In the genomic region with DNA sequence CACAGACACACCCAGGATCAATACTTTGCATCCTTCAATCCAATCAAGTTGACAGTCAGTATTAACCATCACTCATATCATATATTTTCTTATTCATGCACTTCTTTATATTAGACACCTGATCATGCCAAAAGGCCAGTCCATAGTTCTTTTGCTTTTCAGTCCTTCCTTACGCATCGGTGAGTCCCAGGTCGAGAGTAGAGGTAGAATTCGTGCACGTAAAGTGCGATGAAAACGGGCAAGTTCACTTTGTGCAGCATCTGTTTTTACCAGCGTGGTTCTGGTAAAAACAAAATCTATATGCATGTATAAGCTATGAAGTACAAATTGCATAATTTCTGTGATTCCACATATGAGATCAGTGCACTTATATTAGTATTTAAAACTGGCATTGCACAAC, we compare ENCODE assay signal across 10 cellular contexts. TPM values are rescaled to one million over a fixed set of nuclear protein-coding genes. Genes with fewer than 3 reads are reported as not detected.
DNase-seq lines count a peak whose midpoint lies in the region; ATAC-seq and TF ChIP-seq lines count a peak whose summit lies in the region.
"Had no signal": no experiment of that assay in that cellular context is flagged by ENCODE, and none has a peak within 500 bp of the region (broad histone marks: within the 10 kb centered on the region; RNA-seq: fewer than 3 reads in every experiment).

No MANE protein-coding gene starts in this region.

- DNase-seq in GM23338 (ENCODE audit: low spot score), result no peak
- no peak for DNase-seq in PC-9
- no peak for DNase-seq in endothelial cell (ENCODE audit: low spot score)
- DNase-seq in progenitor cell of endocrine pancreas (ENCODE audit: low spot score, unreplicated experiment), result no peak
- DNase-seq in dedifferentiated amniotic fluid mesenchymal stem cell (ENCODE audit: extremely low spot score), result no peak
- DNase-seq: esophagus squamous epithelium, NCI-H187, SHP77 treated with DMSO at 0.1 percent for 48 hours had no signal

- H3K4me1 ChIP-seq in GM23338 (ENCODE audit: insufficient read depth) (peaks cover 9% of the 10 kb centered on the region; the same call in 1 of the 2 replicates), PC-9 (replicated peaks; ENCODE audit: insufficient read depth) (peaks cover 19% of the 10 kb centered on the region)

- H3K9me3 Mint-ChIP-seq in GM23338 (no peaks in the 10 kb centered on the region; the same call in 2 of the 3 replicates), endothelial cell (ENCODE audit: unreplicated experiment) (no peaks in the 10 kb centered on the region), progenitor cell of endocrine pancreas (ENCODE audit: low read depth) (no peaks in the 10 kb centered on the region)

- H3K27me3 ChIP-seq in GM23338 (ENCODE audit: insufficient read depth) (no peaks in the 10 kb centered on the region), PC-9 (ENCODE audit: insufficient read depth, low read depth) (no peaks in the 10 kb centered on the region)
- H3K27me3 ChIP-seq: esophagus squamous epithelium had no signal

- H2AFZ ChIP-seq in GM23338 (no peak overlapping the region), PC-9 (peak overlapping the region; percentile 98; the same call in 1 of the 2 replicates)

- H3K79me2 ChIP-seq in GM23338 (replicated peaks; ENCODE audit: insufficient read depth) (peaks cover 35% of the 10 kb centered on the region), PC-9 (ENCODE audit: low read depth) (peaks cover 33% of the 10 kb centered on the region)

- no TSS peak for BruUV-seq in PC-9 (replicated peaks; lab: Mats Ljungman, UMichigan)

- POLR2A ChIA-PET in PC-9 (lab: Charles Lee; ENCODE audit: unreplicated experiment), result interaction anchor here (0.6 to 0.7 kb wide), 4 partner anchors 82 to 852 kb away, joined by 3 to 5 read pairs (median 4); no protein-coding TSS in a partner anchor

- intact Hi-C loops in PC-9 (cut with micrococcal nuclease; ENCODE audit: unreplicated experiment), result no loop called here

- H3K4me2 ChIP-seq in GM23338 (peak overlapping the region; percentile 86), PC-9 (peak overlapping the region; percentile 95)

- H3K27ac Mint-ChIP-seq in GM23338 (no peak overlapping the region), endothelial cell (ENCODE audit: unreplicated experiment) (no peak overlapping the region), progenitor cell of endocrine pancreas (peak overlapping the region; percentile 99)

- CTCF ChIA-PET in PC-9 (lab: Charles Lee), result interaction anchor here (0.5 to 0.6 kb wide), 2 partner anchors 12 to 1338 kb away, joined by 4 to 9 read pairs; no protein-coding TSS in a partner anchor

- H3K9me2 ChIP-seq in GM23338 (ENCODE audit: insufficient read depth) (no peaks in the 10 kb centered on the region), PC-9 (ENCODE audit: insufficient read depth) (no peaks in the 10 kb centered on the region)

- no peak for TF ChIP-seq CTCF in GM23338 (conservative IDR thresholded peaks at IDR 0.05; ENCODE audit: low read depth in 2 of 2)
- TF ChIP-seq CTCF in PC-9 (conservative IDR thresholded peaks at IDR 0.05), result no peak
- TF ChIP-seq CTCF in endothelial cell (IDR thresholded peaks at IDR 0.05; ENCODE audit: unreplicated experiment), result no peak
- no peak for TF ChIP-seq CTCF in progenitor cell of endocrine pancreas (IDR thresholded peaks at IDR 0.05; ENCODE audit: unreplicated experiment)

- H3K9me3 ChIP-seq in PC-9 (ENCODE audit: insufficient read depth, low read depth), result no peaks in the 10 kb centered on the region
- H3K9me3 ChIP-seq: esophagus squamous epithelium had no signal

- H3K4me3 ChIP-seq in GM23338, result peak overlapping the region; percentile 96
- peak overlapping the region; percentile 85 for H3K4me3 ChIP-seq in PC-9

- no peak overlapping the region for H3K27ac ChIP-seq in GM23338 (ENCODE audit: low read depth)
- no peak overlapping the region for H3K27ac ChIP-seq in PC-9

- no peak for ATAC-seq in GM23338
- no peak for ATAC-seq in HG03039 (IDR thresholded peaks at IDR 0.05; ENCODE audit: unreplicated experiment)
- no peak for ATAC-seq in GM21367 (IDR thresholded peaks at IDR 0.05; ENCODE audit: unreplicated experiment)

- H3K27me3 Mint-ChIP-seq in GM23338 (ENCODE audit: insufficient read depth, low read depth, poor library complexity) (no peaks in the 10 kb centered on the region), endothelial cell (ENCODE audit: unreplicated experiment) (peaks cover 5% of the 10 kb centered on the region), progenitor cell of endocrine pancreas (no peaks in the 10 kb centered on the region)

- H3K4me1 Mint-ChIP-seq in GM23338 (peaks cover 7% of the 10 kb centered on the region), endothelial cell (ENCODE audit: unreplicated experiment) (peaks cover 8% of the 10 kb centered on the region), progenitor cell of endocrine pancreas (ENCODE audit: low read depth) (peaks cover 11% of the 10 kb centered on the region)

- H3K36me3 ChIP-seq in GM23338 (ENCODE audit: insufficient read depth) (no peaks in the 10 kb centered on the region), PC-9 (ENCODE audit: low read depth) (0 out of 2 replicates have a peak, but pooled peaks cover under 1% of the 10 kb centered on the region)

- H3F3A ChIP-seq in GM23338 (replicated peaks; ENCODE audit: low read depth) (no peaks in the 10 kb centered on the region), PC-9 (ENCODE audit: insufficient read depth, low read depth) (peaks cover 11% of the 10 kb centered on the region; the same call in 1 of the 2 replicates)

- H4K20me1 ChIP-seq in GM23338 (replicated peaks; ENCODE audit: insufficient read depth), result no peaks in the 10 kb centered on the region
- no peaks in the 10 kb centered on the region for H4K20me1 ChIP-seq in PC-9 (ENCODE audit: insufficient read depth)

- H3K4me3 Mint-ChIP-seq in GM23338, result peak overlapping the region; percentile 96
- peak overlapping the region; percentile 97 for H3K4me3 Mint-ChIP-seq in endothelial cell (ENCODE audit: unreplicated experiment)
- H3K4me3 Mint-ChIP-seq in progenitor cell of endocrine pancreas (ENCODE audit: low read depth), result peak overlapping the region; percentile 100

- H3K36me3 Mint-ChIP-seq in GM23338 (ENCODE audit: low read depth), result peaks cover 6% of the 10 kb centered on the region; the same call in 2 of the 3 replicates
- no peaks in the 10 kb centered on the region for H3K36me3 Mint-ChIP-seq in endothelial cell (ENCODE audit: low read depth, unreplicated experiment)
- no peaks in the 10 kb centered on the region for H3K36me3 Mint-ChIP-seq in progenitor cell of endocrine pancreas (ENCODE audit: insufficient read depth)

RNA-seq across cellular contexts. Expression of gene COPS8, which starts 1.2 kb away (rescaled TPM):
- 130 and 143 TPM in 2 replicates for total RNA-seq in GM23338 (2014; rRNA removed; shearing (Covaris generic))
- polyA plus RNA-seq in GM23338 (2016; fragmentation: Nextera tagmentation; extraction: Ambion mirVana), result 105 and 120 TPM in 2 replicates
- total RNA-seq in PC-9 (2021), result 57.6 and 64.7 TPM in 2 replicates
- 97.1 TPM for total RNA-seq in endothelial cell (ENCODE audit: unreplicated experiment)
- total RNA-seq in progenitor cell of endocrine pancreas, result 46.4 and 48.2 TPM in 2 replicates
